12 cellular contexts compared by ENCODE assay signal in the genomic region with DNA sequence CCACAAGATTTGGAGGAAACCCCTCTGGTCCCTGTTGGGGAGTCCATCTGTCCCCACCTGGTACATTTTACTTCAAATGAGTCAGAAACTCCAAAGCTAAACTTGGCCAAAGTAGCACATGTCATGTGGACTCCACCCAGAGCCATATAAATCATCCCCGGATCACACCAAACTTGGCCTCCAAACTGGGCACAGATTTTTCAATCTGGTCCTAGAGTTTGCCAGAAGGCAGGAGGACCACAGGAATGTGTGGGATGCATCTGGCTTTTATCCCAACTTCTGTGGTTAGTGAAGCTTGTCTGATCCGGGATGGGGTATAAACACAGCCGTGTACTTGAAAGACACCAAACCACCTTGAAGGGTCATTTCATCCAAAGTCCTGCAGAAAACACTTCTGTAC.
DNase-seq lines count a peak whose midpoint lies in the region; ATAC-seq, FAIRE-seq and TF ChIP-seq lines count a peak whose summit lies in the region.
"Had no signal": no experiment of that assay in that cellular context is flagged by ENCODE, and none has a peak within 500 bp of the region (broad histone marks: within the 10 kb centered on the region; RNA-seq: fewer than 3 reads in every experiment).

No MANE protein-coding gene starts in this region.

- H3K27me3 ChIP-seq in astrocyte (ENCODE audit: insufficient read depth, low read length), result no peaks in the 10 kb centered on the region

- no peaks in the 10 kb centered on the region for H3K79me2 ChIP-seq in astrocyte (ENCODE audit: insufficient read depth, low read length)

- no peaks in the 10 kb centered on the region for H3K9me3 Mint-ChIP-seq in astrocyte (ENCODE audit: unreplicated experiment)
- H3K9me3 Mint-ChIP-seq: activated CD4-positive, alpha-beta T cell treated with anti-CD3 and anti-CD28 coated beads, Interleukin-2, amount 10 ng/mL, durations not matched to agents 24 days and 14 days had no signal

- CTCF ChIA-PET in GM10248 (lab: Yijun Ruan, JAX), result interaction anchor here (1.1 kb wide), 1 partner anchor 9 kb away, joined by 5 read pairs; no protein-coding TSS in a partner anchor

- TF ChIP-seq CTCF in astrocyte (IDR thresholded peaks at IDR 0.05; ENCODE audit: insufficient read depth, low read depth, low read length) (no peak), GM10248 (IDR thresholded peaks at IDR 0.05; ENCODE audit: control extremely low read depth, extremely low read depth, low read depth, missing control alignments) (no peak)

- no peak for ATAC-seq in GM18858 (IDR thresholded peaks at IDR 0.05; ENCODE audit: unreplicated experiment)
- no peak for ATAC-seq in HG03342 (IDR thresholded peaks at IDR 0.05; ENCODE audit: unreplicated experiment)

- FAIRE-seq in astrocyte (lab: Jason Lieb, UNC), result no peak

- H3K27ac Mint-ChIP-seq in astrocyte (ENCODE audit: unreplicated experiment), result no peak overlapping the region
- H3K27ac Mint-ChIP-seq: activated CD4-positive, alpha-beta T cell treated with anti-CD3 and anti-CD28 coated beads, Interleukin-2, amount 10 ng/mL, durations not matched to agents 24 days and 14 days had no signal

- H3K36me3 ChIP-seq in astrocyte (ENCODE audit: insufficient read depth, low read length), result no peaks in the 10 kb centered on the region

- H3K27me3 Mint-ChIP-seq in astrocyte (ENCODE audit: low read depth, unreplicated experiment), result peaks cover 23% of the 10 kb centered on the region

- DNase-seq in AG08396 (ENCODE audit: low spot score) (peak; percentile 79), HT-29 (ENCODE audit: low spot score) (peak; percentile 23), astrocyte (ENCODE audit: low read depth) (peak; percentile 97), islet precursor cell (peak; percentile 93), GM10248 (ENCODE audit: extremely low spot score) (no peak), KBM-7 (no peak)
- DNase-seq: activated CD4-positive, alpha-beta T cell treated with anti-CD3 and anti-CD28 coated beads, Interleukin-2, amount 10 ng/mL, durations not matched to agents 24 days and 14 days; occipital lobe; stimulated activated CD4-positive, alpha-beta T cell treated with anti-CD3 and anti-CD28 coated beads, Interleukin-4, amount 100 ng/mL, for 4 hours had no signal

- in situ Hi-C loops in KBM-7 (cut with MboI; ENCODE audit: low pct_unique_long_range_greater_than_20kb, low sequenced_read_pairs), result loop anchor here (25.0 kb wide), 1 partner anchor 916 kb away; no protein-coding TSS in a partner anchor

- no peak overlapping the region for H2AFZ ChIP-seq in astrocyte (ENCODE audit: low read depth, low read length)

- peaks cover 11% of the 10 kb centered on the region for H3K4me1 ChIP-seq in astrocyte (ENCODE audit: insufficient read depth, low read length)

- no peak overlapping the region for H3K27ac ChIP-seq in astrocyte (ENCODE audit: low read depth, low read length)
- H3K27ac ChIP-seq: SK-N-MC had no signal

- H3K36me3 Mint-ChIP-seq in astrocyte (ENCODE audit: low read depth, unreplicated experiment), result no peaks in the 10 kb centered on the region

- no peak overlapping the region for H3K4me3 ChIP-seq in astrocyte (ENCODE audit: insufficient read depth, low read depth, low read length)
- H3K4me3 ChIP-seq: SK-N-MC had no signal

- peak overlapping the region; percentile 11 for H3K4me2 ChIP-seq in astrocyte (ENCODE audit: low read length)

- H3K9me3 ChIP-seq in astrocyte (ENCODE audit: insufficient read depth, low read depth, low read length), result no peaks in the 10 kb centered on the region

- peaks cover 14% of the 10 kb centered on the region for H3K4me1 Mint-ChIP-seq in astrocyte (ENCODE audit: low read depth, unreplicated experiment)

- no peaks in the 10 kb centered on the region for H4K20me1 ChIP-seq in astrocyte (ENCODE audit: insufficient read depth, low read length)

- POLR2A ChIA-PET in GM10248 (lab: Yijun Ruan, JAX), result no interaction called here

- H3K4me3 Mint-ChIP-seq in astrocyte (ENCODE audit: unreplicated experiment), result no peak overlapping the region
- H3K4me3 Mint-ChIP-seq: activated CD4-positive, alpha-beta T cell treated with anti-CD3 and anti-CD28 coated beads, Interleukin-2, amount 10 ng/mL, durations not matched to agents 24 days and 14 days had no signal

- no peak overlapping the region for H3K9ac ChIP-seq in astrocyte (ENCODE audit: low read length)

Comparison
In these comparisons a context has a peak if more than half of its experiments do, and no peak if none do; other contexts are left out.
1. DNase-seq: peak in AG08396 (single experiment), HT-29 (single experiment), astrocyte (single experiment) and islet precursor cell (single experiment); none in GM10248 (single experiment) and KBM-7 (single experiment).